In genomic region chr15:31607656-31608055, GRCh38 we compare ENCODE assay signal across 28 cellular contexts.
"Had no signal": no experiment of that assay in that cellular context is flagged by ENCODE, and none has a peak within 500 bp of the region (broad histone marks: within the 10 kb centered on the region; RNA-seq: fewer than 3 reads in every experiment).

No MANE protein-coding gene starts in this region.

- H3K27me3 ChIP-seq: brain microvascular endothelial cell, esophagus squamous epithelium, heart right ventricle, pancreas, sigmoid colon, thyroid gland, upper lobe of right lung had no signal

- H3K36me3 ChIP-seq: brain microvascular endothelial cell, esophagus squamous epithelium, heart right ventricle, pancreas, sigmoid colon, thyroid gland, upper lobe of right lung had no signal

- H3K9me3 ChIP-seq: esophagus squamous epithelium, pancreas, psoas muscle, thyroid gland, upper lobe of right lung had no signal

- H3K4me3 ChIP-seq: esophagus squamous epithelium, heart right ventricle, pancreas, psoas muscle, sigmoid colon, thyroid gland, upper lobe of right lung had no signal

- H3K4me1 ChIP-seq: pancreas, psoas muscle, upper lobe of right lung had no signal

- H3K27ac ChIP-seq: brain microvascular endothelial cell, esophagus squamous epithelium, heart right ventricle, pancreas, psoas muscle, sigmoid colon, thyroid gland, upper lobe of right lung, VCaP had no signal

- ATAC-seq: heart right ventricle; naive thymus-derived CD8-positive, alpha-beta T cell; pancreas; psoas muscle; stimulated activated memory B cell treated with anti-CD40 and anti-IgM and Interleukin-4, amounts not matched to agents 10 μg/mL and 1 μg/mL and 100 μg/mL, for 72 hours; stimulated activated naive CD8-positive, alpha-beta T cell treated with anti-CD3 and anti-CD28 coated beads, Interleukin-15, amount 100 ng/mL, for 72 hours; upper lobe of right lung had no signal

- DNase-seq: activated CD4-positive, alpha-beta T cell treated with anti-CD3 and anti-CD28 coated beads for 48 hours; activated CD4-positive, alpha-beta T cell treated with anti-CD3 and anti-CD28 coated beads, Interleukin-2, amount 50 U/mL, for 48 hours; activated CD8-positive, alpha-beta memory T cell treated with anti-CD3 and anti-CD28 coated beads, Interleukin-2, amount 50 U/mL, for 4 hours; activated effector memory CD4-positive, alpha-beta T cell treated with anti-CD3 and anti-CD28 coated beads, Interleukin-2, amount 50 U/mL, for 16 hours; activated naive CD4-positive, alpha-beta T cell treated with anti-CD3 and anti-CD28 coated beads for 36 hours; activated naive CD8-positive, alpha-beta T cell treated with anti-CD3 and anti-CD28 coated beads for 36 hours; activated T-cell treated with anti-CD3 and anti-CD28 coated beads, Interleukin-2, amount 50 U/mL, for 1 hour; amniotic stem cell; brain microvascular endothelial cell; caudate nucleus; cortex of kidney; endodermal cell; esophagus squamous epithelium; foreskin melanocyte; heart right ventricle; naive thymus-derived CD8-positive, alpha-beta T cell; nucleus accumbens; pancreas; psoas muscle; sigmoid colon; small intestine; stimulated activated CD4-positive, alpha-beta T cell treated with anti-CD3 and anti-CD28 coated beads, Interleukin-4, amount 100 ng/mL, for 4 hours; stimulated activated CD8-positive, alpha-beta memory T cell treated with anti-CD3 and anti-CD28 coated beads, Interleukin-4, amount 100 ng/mL, for 48 hours; stimulated activated naive CD8-positive, alpha-beta T cell treated with anti-CD3 and anti-CD28 coated beads, Interleukin-15, amount 100 ng/mL, for 72 hours; upper lobe of right lung had no signal
